ENCODE assay signal across 2 cellular contexts in the genomic region with DNA sequence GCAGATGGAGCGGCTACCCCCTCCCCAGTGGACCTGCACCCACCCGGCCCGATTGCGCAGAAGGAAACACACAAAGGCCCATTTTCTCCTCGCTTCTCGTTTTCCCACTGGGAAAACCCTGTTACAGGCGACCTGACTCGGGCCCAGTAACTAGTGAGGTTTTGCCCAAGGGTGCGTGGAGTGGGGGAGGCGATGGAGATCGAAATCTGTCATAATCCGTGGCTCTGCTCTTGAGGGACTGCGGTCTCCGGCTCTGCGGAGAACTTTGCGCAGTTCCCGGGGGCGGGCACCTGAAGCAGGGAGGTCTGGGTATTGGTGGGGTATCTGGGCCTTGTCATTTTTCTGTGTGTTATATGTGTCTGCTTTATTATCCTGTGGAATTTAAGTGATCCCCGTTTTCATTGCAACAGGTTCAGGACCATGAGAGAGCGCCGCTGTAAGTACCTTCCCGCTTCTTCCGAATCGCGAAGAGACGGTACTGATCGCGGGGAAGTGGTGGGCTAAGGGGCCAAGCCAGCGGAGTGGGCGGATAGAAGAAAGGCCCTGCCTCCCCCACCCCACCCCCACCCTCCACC.
TF ChIP-seq lines count a peak whose summit lies in the region.

No MANE protein-coding gene starts in this region.

TF ChIP-seq in GM23338, 12 proteins besides CTCF, POLR2A, EP300 and RAD21 (continued from another document):
- TF ChIP-seq EZH2 (IDR thresholded peaks at IDR 0.05; ENCODE audit: low read depth, unreplicated experiment) = peak; percentile 89

TF ChIP-seq in WTC11, 78 proteins besides CTCF, POLR2A, EP300 and RAD21 (continued from another document):
- TF ChIP-seq, protein P1, sequence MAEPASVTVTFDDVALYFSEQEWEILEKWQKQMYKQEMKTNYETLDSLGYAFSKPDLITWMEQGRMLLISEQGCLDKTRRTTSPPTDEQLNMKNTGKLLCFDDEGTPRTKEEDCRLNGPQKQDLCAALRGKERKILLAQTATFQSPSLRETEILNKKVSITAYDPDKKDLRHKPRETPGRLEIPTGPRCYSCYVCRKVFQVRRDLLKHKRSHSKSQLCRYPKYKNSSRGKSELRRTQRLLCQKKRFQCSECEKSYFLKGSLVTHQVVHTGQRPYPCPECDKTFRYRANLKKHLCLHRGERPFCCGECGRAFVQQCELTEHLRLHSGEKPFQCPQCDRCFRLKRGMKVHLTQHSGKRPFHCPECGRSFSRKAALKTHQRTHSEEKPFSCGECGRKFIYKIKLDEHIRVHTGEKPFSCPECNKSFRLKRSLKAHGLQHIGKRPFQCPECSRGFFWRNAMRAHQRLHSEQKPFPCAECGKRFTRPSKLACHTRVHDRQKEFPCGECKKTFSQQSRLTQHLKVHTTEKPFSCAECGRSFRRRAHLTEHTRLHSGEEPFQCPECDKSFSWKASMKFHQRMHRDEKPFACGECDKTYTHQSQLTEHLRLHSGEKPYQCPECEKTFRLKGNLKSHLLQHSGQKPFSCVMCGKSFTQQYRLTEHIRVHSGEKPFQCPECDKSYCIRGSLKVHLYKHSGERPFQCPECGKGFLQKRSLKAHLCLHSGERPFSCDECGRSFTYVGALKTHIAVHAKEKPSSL (CRISPR knock-in tag; conservative IDR thresholded peaks at IDR 0.05) = no peak
- TF ChIP-seq GTF2I (CRISPR knock-in tag; conservative IDR thresholded peaks at IDR 0.05) (no peak), FOXP1 (CRISPR knock-in tag; IDR thresholded peaks at IDR 0.05; ENCODE audit: borderline replicate concordance) (no peak), NR2C2 (CRISPR knock-in tag; IDR thresholded peaks at IDR 0.05) (no peak), ZNF396 (CRISPR knock-in tag; IDR thresholded peaks at IDR 0.05; ENCODE audit: borderline replicate concordance) (no peak), SOX15 (CRISPR knock-in tag; IDR thresholded peaks at IDR 0.05) (no peak), ESRRA (CRISPR knock-in tag; IDR thresholded peaks at IDR 0.05; ENCODE audit: borderline replicate concordance) (no peak), EMX1 (CRISPR knock-in tag; IDR thresholded peaks at IDR 0.05) (no peak), ZNF121 (CRISPR knock-in tag; IDR thresholded peaks at IDR 0.05) (no peak), SP1 (CRISPR knock-in tag; conservative IDR thresholded peaks at IDR 0.05) (no peak), JUN (CRISPR knock-in tag; IDR thresholded peaks at IDR 0.05) (no peak), NFYB (CRISPR knock-in tag; conservative IDR thresholded peaks at IDR 0.05; ENCODE audit: low read depth) (no peak)
- TF ChIP-seq, protein P2, sequence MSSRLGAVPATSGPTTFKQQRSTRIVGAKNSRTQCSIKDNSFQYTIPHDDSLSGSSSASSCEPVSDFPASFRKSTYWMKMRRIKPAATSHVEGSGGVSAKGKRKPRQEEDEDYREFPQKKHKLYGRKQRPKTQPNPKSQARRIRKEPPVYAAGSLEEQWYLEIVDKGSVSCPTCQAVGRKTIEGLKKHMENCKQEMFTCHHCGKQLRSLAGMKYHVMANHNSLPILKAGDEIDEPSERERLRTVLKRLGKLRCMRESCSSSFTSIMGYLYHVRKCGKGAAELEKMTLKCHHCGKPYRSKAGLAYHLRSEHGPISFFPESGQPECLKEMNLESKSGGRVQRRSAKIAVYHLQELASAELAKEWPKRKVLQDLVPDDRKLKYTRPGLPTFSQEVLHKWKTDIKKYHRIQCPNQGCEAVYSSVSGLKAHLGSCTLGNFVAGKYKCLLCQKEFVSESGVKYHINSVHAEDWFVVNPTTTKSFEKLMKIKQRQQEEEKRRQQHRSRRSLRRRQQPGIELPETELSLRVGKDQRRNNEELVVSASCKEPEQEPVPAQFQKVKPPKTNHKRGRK (CRISPR knock-in tag; IDR thresholded peaks at IDR 0.05; ENCODE audit: borderline replicate concordance) = no peak
- TF ChIP-seq, protein P3, sequence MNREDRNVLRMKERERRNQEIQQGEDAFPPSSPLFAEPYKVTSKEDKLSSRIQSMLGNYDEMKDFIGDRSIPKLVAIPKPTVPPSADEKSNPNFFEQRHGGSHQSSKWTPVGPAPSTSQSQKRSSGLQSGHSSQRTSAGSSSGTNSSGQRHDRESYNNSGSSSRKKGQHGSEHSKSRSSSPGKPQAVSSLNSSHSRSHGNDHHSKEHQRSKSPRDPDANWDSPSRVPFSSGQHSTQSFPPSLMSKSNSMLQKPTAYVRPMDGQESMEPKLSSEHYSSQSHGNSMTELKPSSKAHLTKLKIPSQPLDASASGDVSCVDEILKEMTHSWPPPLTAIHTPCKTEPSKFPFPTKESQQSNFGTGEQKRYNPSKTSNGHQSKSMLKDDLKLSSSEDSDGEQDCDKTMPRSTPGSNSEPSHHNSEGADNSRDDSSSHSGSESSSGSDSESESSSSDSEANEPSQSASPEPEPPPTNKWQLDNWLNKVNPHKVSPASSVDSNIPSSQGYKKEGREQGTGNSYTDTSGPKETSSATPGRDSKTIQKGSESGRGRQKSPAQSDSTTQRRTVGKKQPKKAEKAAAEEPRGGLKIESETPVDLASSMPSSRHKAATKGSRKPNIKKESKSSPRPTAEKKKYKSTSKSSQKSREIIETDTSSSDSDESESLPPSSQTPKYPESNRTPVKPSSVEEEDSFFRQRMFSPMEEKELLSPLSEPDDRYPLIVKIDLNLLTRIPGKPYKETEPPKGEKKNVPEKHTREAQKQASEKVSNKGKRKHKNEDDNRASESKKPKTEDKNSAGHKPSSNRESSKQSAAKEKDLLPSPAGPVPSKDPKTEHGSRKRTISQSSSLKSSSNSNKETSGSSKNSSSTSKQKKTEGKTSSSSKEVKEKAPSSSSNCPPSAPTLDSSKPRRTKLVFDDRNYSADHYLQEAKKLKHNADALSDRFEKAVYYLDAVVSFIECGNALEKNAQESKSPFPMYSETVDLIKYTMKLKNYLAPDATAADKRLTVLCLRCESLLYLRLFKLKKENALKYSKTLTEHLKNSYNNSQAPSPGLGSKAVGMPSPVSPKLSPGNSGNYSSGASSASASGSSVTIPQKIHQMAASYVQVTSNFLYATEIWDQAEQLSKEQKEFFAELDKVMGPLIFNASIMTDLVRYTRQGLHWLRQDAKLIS (CRISPR knock-in tag; IDR thresholded peaks at IDR 0.05; ENCODE audit: borderline replicate concordance) = no peak
- TF ChIP-seq, protein P4, sequence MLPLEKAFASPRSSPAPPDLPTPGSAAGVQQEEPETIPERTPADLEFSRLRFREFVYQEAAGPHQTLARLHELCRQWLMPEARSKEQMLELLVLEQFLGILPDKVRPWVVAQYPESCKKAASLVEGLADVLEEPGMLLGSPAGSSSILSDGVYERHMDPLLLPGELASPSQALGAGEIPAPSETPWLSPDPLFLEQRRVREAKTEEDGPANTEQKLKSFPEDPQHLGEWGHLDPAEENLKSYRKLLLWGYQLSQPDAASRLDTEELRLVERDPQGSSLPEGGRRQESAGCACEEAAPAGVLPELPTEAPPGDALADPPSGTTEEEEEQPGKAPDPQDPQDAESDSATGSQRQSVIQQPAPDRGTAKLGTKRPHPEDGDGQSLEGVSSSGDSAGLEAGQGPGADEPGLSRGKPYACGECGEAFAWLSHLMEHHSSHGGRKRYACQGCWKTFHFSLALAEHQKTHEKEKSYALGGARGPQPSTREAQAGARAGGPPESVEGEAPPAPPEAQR (CRISPR knock-in tag; IDR thresholded peaks at IDR 0.05) = no peak
TF ChIP-seq in WTC11: peak in this region for 0.
